29 cellular contexts compared by ENCODE assay signal in the genomic region with DNA sequence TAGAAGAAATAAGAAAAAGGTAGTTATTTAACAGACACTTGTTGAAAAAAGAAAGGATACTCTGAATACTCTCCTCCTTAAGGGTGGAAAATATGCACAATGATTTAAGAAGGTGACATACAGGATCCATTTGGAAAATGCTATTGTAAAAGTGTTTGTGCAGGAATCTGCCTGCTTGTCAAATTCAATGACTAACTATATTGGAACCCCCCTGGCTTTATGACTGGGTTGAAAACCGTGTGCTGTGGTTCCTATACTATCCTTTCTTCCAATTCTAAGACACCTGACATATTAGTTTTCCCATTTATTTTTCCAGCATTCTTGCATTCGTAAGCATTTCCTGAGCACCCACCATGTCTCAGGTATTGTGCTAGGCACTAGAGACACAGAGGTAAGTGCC.
"Had no signal": no experiment of that assay in that cellular context is flagged by ENCODE, and none has a peak within 500 bp of the region (broad histone marks: within the 10 kb centered on the region; RNA-seq: fewer than 3 reads in every experiment).

No MANE protein-coding gene starts in this region.

- H3K27me3 ChIP-seq: adrenal gland, Peyer's patch, SJSA1 had no signal

- H3K9me3 ChIP-seq: adrenal gland, Peyer's patch, SJSA1, SK-N-SH had no signal

- H3K9ac ChIP-seq: KMS-11, SK-N-SH had no signal

- H3K4me1 ChIP-seq: adrenal gland had no signal

- H3K9me2 ChIP-seq: SK-N-SH had no signal

- DNase-seq: activated B cell treated with CpG ODN at 0.5 μM for 24 hours; activated CD4-positive, alpha-beta memory T cell treated with anti-CD3 and anti-CD28 coated beads for 36 hours; activated CD4-positive, alpha-beta T cell treated with anti-CD3 and anti-CD28 coated beads for 4 hours; activated CD4-positive, alpha-beta T cell treated with anti-CD3 and anti-CD28 coated beads, Interleukin-2, amount 50 U/mL, for 1 hour; activated CD4-positive, CD25-positive, alpha-beta regulatory T cell treated with anti-CD3 and anti-CD28 coated beads, Interleukin-2, amount 50 U/mL, for 72 hours; activated CD8-positive, alpha-beta memory T cell treated with anti-CD3 and anti-CD28 coated beads, Interleukin-2, amount 50 U/mL, for 48 hours; activated gamma-delta T cell; activated naive CD4-positive, alpha-beta T cell treated with Interleukin-2 at 50 U/mL for 16 hours; activated naive CD8-positive, alpha-beta T cell treated with anti-CD3 and anti-CD28 coated beads, Interleukin-2, amount 10 ng/mL, durations not matched to agents 7 days and 5 days; adrenal gland; caudate nucleus; cerebellar nuclear complex; NCI-H1092 treated with DMSO at 0.1 percent for 48 hours; NCI-H1417; NCI-H146; NCI-H187 treated with DMSO at 0.1 percent for 48 hours; NCI-H2081; NCI-H2171 treated with DMSO at 0.1 percent for 48 hours; NCI-H2227 treated with DMSO at 0.1 percent for 48 hours; NCI-H446 treated with DMSO at 0.1 percent for 48 hours; NCI-H524; NCI-H69; Peyer's patch; RPMI8226; SHP77 treated with DMSO at 0.1 percent for 48 hours; SK-N-SH had no signal

- H3K4me2 ChIP-seq: KMS-11, SK-N-SH had no signal

- H3K36me3 ChIP-seq: adrenal gland, Peyer's patch, SJSA1 had no signal

- H3K27ac ChIP-seq: adrenal gland, KMS-11, Peyer's patch, SJSA1, VCaP had no signal

- H3K4me3 ChIP-seq: adrenal gland, Peyer's patch, SJSA1 had no signal
